In genomic region chr1:46667782-46668760, GRCh38 we compare ENCODE assay signal across 8 cellular contexts. TPM values are rescaled to one million over a fixed set of nuclear protein-coding genes. Genes with fewer than 3 reads are reported as not detected.
DNase-seq lines count a peak whose midpoint lies in the region; ATAC-seq and TF ChIP-seq lines count a peak whose summit lies in the region.

ATPAF1 (minus strand) TSS chr1:46668364; CDS start chr1:46668322, 42 bp downstream.

- ATAC-seq in HG02938 (IDR thresholded peaks at IDR 0.05; ENCODE audit: unreplicated experiment), result peak; percentile 79
- ATAC-seq in activated B cell treated with CpG ODN at 0.5 μM for 24 hours (ENCODE audit: low read depth), result peak; percentile 91

- H3K36me3 Mint-ChIP-seq in activated B cell treated with CpG ODN at 0.5 μM for 24 hours (ENCODE audit: low read depth), result peaks cover 16% of the 10 kb centered on the region

- intact Hi-C loops in activated B cell treated with CpG ODN at 0.5 μM for 24 hours (cut with micrococcal nuclease), result loop anchor here (2.0 to 5.0 kb wide), 3 partner anchors 51 to 66 kb away; partner anchors contain the start of genes EFCAB14, MKNK1 and MOB3C

- CTCF ChIA-PET in activated B cell treated with CpG ODN at 0.5 μM for 24 hours (lab: Charles Lee), result interaction anchor here (1.3 kb wide), 1 partner anchor 58 kb away, joined by 3 read pairs; no protein-coding TSS in a partner anchor

- peak within 1 kb of the TSS; percentile 91 for H3K27ac ChIP-seq in caudate nucleus (ENCODE audit: low read depth, low read length)

- H3K27me3 Mint-ChIP-seq in activated B cell treated with CpG ODN at 0.5 μM for 24 hours, result no peaks in the 10 kb centered on the region

- POLR2A ChIA-PET in activated B cell treated with CpG ODN at 0.5 μM for 24 hours (lab: Charles Lee), result interaction anchor here (0.8 to 2.0 kb wide), 4 partner anchors 51 to 365 kb away, joined by 4 to 8 read pairs (median 5); partner anchors contain the start of genes EFCAB14, LRRC41 and MKNK1

- TF ChIP-seq CTCF in activated B cell treated with CpG ODN at 0.5 μM for 24 hours (IDR thresholded peaks at IDR 0.05), result no peak

- H3K9me3 Mint-ChIP-seq in activated B cell treated with CpG ODN at 0.5 μM for 24 hours, result no peaks in the 10 kb centered on the region

- H3K4me1 Mint-ChIP-seq in activated B cell treated with CpG ODN at 0.5 μM for 24 hours, result peaks cover 16% of the 10 kb centered on the region

- H3K4me3 Mint-ChIP-seq in activated B cell treated with CpG ODN at 0.5 μM for 24 hours, result peak within 1 kb of the TSS; percentile 80

- no peak within 1 kb of the TSS for H3K27ac Mint-ChIP-seq in activated B cell treated with CpG ODN at 0.5 μM for 24 hours

- DNase-seq in NCI-H1417 (lab: John Stamatoyannopoulos, UW) (peak; percentile 75 to 82 (median 78)), NCI-H1417 treated with DMSO at 0.1 percent for 48 hours (lab: John Stamatoyannopoulos, UW) (no peak), NCI-H2171 (lab: John Stamatoyannopoulos, UW) (peak; percentile 54), activated B cell treated with CpG ODN at 0.5 μM for 24 hours (peak; percentile 55), caudate nucleus (lab: John Stamatoyannopoulos, UW) (peak in 53 of 61 donors; percentile 12 to 89 (median 63)), iris pigment epithelial cell (ENCODE audit: low read depth) (peak; percentile 82)
- DNase-seq in stimulated activated CD4-positive, alpha-beta T cell treated with anti-CD3 and anti-CD28 coated beads, Interleukin-12 subunit alpha, Interleukin-12 subunit beta, amount 100 ng/mL, for 4 hours, result peak; percentile 63

RNA-seq across cellular contexts. Expression of gene ATPAF1, which starts in this region (rescaled TPM):
- total RNA-seq in activated B cell treated with CpG ODN at 0.5 μM for 24 hours, result 21.2 and 24.5 TPM in 2 replicates
